In the genomic region with DNA sequence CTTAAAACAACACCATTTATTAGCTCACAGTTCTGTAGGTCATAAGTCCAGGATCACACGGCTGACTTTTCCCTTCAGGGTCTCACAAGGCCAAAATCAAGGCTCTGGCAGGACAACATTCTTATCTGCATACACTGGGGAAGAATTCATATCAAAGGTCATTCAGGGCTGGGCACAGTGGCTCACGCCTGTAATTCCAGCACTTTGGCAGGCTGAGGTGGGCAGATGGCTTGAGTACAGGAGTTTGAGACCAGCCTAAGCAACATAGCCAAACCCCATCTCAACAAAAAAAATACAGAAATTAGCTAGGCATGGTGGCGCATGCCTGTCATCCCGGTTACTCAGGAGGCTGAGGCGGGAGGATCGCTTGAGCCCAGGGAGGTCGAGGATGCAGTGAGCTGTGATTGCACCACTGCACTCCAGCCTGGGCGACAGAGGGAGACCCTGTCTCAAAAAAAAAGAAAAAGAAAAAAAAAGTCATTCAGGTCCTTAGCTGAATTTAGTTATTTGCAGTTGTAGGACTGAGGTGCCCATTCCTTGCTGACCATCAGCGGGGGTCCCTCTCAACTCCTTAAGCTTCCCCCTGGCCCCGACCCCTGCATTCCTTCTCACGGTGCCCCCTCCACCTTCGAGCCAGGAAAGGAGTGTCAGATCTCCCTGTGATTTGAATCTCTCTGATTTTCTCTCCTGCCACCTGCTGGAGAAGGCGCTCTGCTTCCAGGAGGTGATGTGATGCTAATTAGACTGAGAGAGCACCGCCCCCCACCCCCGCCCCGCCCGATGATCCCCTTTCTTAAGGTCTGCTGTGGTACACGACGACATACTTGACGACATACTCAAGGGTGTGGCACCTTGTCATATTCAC, we compare ENCODE assay signal across 8 cellular contexts.
DNase-seq lines count a peak whose midpoint lies in the region; ATAC-seq and TF ChIP-seq lines count a peak whose summit lies in the region.

No MANE protein-coding gene starts in this region.

- H3F3A ChIP-seq in GM23338 (replicated peaks; ENCODE audit: low read depth) = 0 out of 2 replicates have a peak, but pooled peaks cover 4% of the 10 kb centered on the region

- TF ChIP-seq CTCF in GM23338 (conservative IDR thresholded peaks at IDR 0.05; ENCODE audit: low read depth in 2 of 2) (peak; percentile 37 to 72), astrocyte of the cerebellum (IDR thresholded peaks at IDR 0.05; ENCODE audit: low read depth, low read length, missing control alignments) (peak; percentile 51)

- in situ Hi-C loops in astrocyte of the cerebellum (cut with HindIII; ENCODE audit: low sequenced_read_pairs) = loop anchor here (5.0 kb wide), 1 partner anchor 72 kb away; no protein-coding TSS in a partner anchor

- no peak overlapping the region for H3K27ac Mint-ChIP-seq in GM23338

- no peak overlapping the region for H3K4me3 Mint-ChIP-seq in GM23338

- no peak overlapping the region for H3K4me2 ChIP-seq in GM23338

- H3K79me2 ChIP-seq in GM23338 (replicated peaks; ENCODE audit: insufficient read depth) = no peaks in the 10 kb centered on the region

- H3K27ac ChIP-seq in GM23338 (ENCODE audit: low read depth) = no peak overlapping the region

- peaks cover 5% of the 10 kb centered on the region for H3K4me1 Mint-ChIP-seq in GM23338

- H3K27me3 ChIP-seq in GM23338 (ENCODE audit: insufficient read depth) = no peaks in the 10 kb centered on the region

- no peaks in the 10 kb centered on the region for H4K20me1 ChIP-seq in GM23338 (replicated peaks; ENCODE audit: insufficient read depth)

- H3K36me3 Mint-ChIP-seq in GM23338 (ENCODE audit: low read depth) = no peaks in the 10 kb centered on the region

- H3K27me3 Mint-ChIP-seq in GM23338 (ENCODE audit: insufficient read depth, low read depth, poor library complexity) = peaks cover 4% of the 10 kb centered on the region

- peak; percentile 62 for DNase-seq in A172 (ENCODE audit: low spot score)
- DNase-seq in GM23338 (ENCODE audit: low spot score) = peak; percentile 92
- DNase-seq in astrocyte of the cerebellum (ENCODE audit: low read depth) = no peak
- DNase-seq in kidney glomerular epithelial cell (lab: John Stamatoyannopoulos, UW) = peak; percentile 54
- no peak for DNase-seq in GM03348 (ENCODE audit: low spot score)
- DNase-seq in NCI-H1105 (lab: John Stamatoyannopoulos, UW) = no peak

- H3K9me2 ChIP-seq in GM23338 (ENCODE audit: insufficient read depth) = no peaks in the 10 kb centered on the region

- H3K4me3 ChIP-seq in GM23338 = no peak overlapping the region
- no peak overlapping the region for H3K4me3 ChIP-seq in astrocyte of the cerebellum (ENCODE audit: low read depth, low read length)

- H3K36me3 ChIP-seq in GM23338 (ENCODE audit: insufficient read depth) = no peaks in the 10 kb centered on the region

- H3K4me1 ChIP-seq in GM23338 (ENCODE audit: insufficient read depth) = no peaks in the 10 kb centered on the region

- H2AFZ ChIP-seq in GM23338 = no peak overlapping the region

- peak; percentile 96 for ATAC-seq in GM23338
- no peak for ATAC-seq in HG03457 (IDR thresholded peaks at IDR 0.05; ENCODE audit: unreplicated experiment)
- ATAC-seq in GM18858 (IDR thresholded peaks at IDR 0.05; ENCODE audit: unreplicated experiment) = no peak

- no peaks in the 10 kb centered on the region for H3K9me3 Mint-ChIP-seq in GM23338

TF ChIP-seq in GM23338, 12 proteins besides CTCF, POLR2A, EP300 and RAD21 (continues in another document):
- TF ChIP-seq NANOG (IDR thresholded peaks at IDR 0.05; ENCODE audit: borderline replicate concordance) = no peak
- TF ChIP-seq, protein P1, sequence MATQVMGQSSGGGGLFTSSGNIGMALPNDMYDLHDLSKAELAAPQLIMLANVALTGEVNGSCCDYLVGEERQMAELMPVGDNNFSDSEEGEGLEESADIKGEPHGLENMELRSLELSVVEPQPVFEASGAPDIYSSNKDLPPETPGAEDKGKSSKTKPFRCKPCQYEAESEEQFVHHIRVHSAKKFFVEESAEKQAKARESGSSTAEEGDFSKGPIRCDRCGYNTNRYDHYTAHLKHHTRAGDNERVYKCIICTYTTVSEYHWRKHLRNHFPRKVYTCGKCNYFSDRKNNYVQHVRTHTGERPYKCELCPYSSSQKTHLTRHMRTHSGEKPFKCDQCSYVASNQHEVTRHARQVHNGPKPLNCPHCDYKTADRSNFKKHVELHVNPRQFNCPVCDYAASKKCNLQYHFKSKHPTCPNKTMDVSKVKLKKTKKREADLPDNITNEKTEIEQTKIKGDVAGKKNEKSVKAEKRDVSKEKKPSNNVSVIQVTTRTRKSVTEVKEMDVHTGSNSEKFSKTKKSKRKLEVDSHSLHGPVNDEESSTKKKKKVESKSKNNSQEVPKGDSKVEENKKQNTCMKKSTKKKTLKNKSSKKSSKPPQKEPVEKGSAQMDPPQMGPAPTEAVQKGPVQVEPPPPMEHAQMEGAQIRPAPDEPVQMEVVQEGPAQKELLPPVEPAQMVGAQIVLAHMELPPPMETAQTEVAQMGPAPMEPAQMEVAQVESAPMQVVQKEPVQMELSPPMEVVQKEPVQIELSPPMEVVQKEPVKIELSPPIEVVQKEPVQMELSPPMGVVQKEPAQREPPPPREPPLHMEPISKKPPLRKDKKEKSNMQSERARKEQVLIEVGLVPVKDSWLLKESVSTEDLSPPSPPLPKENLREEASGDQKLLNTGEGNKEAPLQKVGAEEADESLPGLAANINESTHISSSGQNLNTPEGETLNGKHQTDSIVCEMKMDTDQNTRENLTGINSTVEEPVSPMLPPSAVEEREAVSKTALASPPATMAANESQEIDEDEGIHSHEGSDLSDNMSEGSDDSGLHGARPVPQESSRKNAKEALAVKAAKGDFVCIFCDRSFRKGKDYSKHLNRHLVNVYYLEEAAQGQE (IDR thresholded peaks at IDR 0.05; ENCODE audit: unreplicated experiment) = no peak
- no peak for TF ChIP-seq STAT1 (IDR thresholded peaks at IDR 0.05; ENCODE audit: unreplicated experiment)
- TF ChIP-seq JUNB (IDR thresholded peaks at IDR 0.05; ENCODE audit: unreplicated experiment) = no peak
- TF ChIP-seq, protein P2, sequence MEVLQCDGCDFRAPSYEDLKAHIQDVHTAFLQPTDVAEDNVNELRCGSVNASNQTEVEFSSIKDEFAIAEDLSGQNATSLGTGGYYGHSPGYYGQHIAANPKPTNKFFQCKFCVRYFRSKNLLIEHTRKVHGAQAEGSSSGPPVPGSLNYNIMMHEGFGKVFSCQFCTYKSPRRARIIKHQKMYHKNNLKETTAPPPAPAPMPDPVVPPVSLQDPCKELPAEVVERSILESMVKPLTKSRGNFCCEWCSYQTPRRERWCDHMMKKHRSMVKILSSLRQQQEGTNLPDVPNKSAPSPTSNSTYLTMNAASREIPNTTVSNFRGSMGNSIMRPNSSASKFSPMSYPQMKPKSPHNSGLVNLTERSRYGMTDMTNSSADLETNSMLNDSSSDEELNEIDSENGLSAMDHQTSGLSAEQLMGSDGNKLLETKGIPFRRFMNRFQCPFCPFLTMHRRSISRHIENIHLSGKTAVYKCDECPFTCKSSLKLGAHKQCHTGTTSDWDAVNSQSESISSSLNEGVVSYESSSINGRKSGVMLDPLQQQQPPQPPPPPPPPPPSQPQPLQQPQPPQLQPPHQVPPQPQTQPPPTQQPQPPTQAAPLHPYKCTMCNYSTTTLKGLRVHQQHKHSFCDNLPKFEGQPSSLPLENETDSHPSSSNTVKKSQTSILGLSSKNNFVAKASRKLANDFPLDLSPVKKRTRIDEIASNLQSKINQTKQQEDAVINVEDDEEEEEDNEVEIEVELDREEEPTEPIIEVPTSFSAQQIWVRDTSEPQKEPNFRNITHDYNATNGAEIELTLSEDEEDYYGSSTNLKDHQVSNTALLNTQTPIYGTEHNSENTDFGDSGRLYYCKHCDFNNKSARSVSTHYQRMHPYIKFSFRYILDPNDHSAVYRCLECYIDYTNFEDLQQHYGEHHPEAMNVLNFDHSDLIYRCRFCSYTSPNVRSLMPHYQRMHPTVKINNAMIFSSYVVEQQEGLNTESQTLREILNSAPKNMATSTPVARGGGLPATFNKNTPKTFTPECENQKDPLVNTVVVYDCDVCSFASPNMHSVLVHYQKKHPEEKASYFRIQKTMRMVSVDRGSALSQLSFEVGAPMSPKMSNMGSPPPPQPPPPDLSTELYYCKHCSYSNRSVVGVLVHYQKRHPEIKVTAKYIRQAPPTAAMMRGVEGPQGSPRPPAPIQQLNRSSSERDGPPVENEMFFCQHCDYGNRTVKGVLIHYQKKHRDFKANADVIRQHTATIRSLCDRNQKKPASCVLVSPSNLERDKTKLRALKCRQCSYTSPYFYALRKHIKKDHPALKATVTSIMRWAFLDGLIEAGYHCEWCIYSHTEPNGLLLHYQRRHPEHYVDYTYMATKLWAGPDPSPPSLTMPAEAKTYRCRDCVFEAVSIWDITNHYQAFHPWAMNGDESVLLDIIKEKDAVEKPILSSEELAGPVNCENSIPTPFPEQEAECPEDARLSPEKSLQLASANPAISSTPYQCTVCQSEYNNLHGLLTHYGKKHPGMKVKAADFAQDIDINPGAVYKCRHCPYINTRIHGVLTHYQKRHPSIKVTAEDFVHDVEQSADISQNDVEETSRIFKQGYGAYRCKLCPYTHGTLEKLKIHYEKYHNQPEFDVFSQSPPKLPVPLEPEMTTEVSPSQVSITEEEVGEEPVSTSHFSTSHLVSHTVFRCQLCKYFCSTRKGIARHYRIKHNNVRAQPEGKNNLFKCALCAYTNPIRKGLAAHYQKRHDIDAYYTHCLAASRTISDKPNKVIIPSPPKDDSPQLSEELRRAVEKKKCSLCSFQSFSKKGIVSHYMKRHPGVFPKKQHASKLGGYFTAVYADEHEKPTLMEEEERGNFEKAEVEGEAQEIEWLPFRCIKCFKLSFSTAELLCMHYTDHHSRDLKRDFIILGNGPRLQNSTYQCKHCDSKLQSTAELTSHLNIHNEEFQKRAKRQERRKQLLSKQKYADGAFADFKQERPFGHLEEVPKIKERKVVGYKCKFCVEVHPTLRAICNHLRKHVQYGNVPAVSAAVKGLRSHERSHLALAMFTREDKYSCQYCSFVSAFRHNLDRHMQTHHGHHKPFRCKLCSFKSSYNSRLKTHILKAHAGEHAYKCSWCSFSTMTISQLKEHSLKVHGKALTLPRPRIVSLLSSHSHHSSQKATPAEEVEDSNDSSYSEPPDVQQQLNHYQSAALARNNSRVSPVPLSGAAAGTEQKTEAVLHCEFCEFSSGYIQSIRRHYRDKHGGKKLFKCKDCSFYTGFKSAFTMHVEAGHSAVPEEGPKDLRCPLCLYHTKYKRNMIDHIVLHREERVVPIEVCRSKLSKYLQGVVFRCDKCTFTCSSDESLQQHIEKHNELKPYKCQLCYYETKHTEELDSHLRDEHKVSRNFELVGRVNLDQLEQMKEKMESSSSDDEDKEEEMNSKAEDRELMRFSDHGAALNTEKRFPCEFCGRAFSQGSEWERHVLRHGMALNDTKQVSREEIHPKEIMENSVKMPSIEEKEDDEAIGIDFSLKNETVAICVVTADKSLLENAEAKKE (CRISPR knock-in tag; IDR thresholded peaks at IDR 0.05) = no peak
- TF ChIP-seq EZH2phosphoT487 (IDR thresholded peaks at IDR 0.05; ENCODE audit: unreplicated experiment) = no peak
- TF ChIP-seq ZNF331 (CRISPR knock-in tag; IDR thresholded peaks at IDR 0.05; ENCODE audit: low read depth) = no peak
- TF ChIP-seq EZH2 (IDR thresholded peaks at IDR 0.05; ENCODE audit: low read depth, unreplicated experiment) = no peak
- TF ChIP-seq POLR2AphosphoS5 (IDR thresholded peaks at IDR 0.05; ENCODE audit: low read depth) = no peak
- no peak for TF ChIP-seq ZNF114 (CRISPR knock-in tag; IDR thresholded peaks at IDR 0.05)

Comparison
In these comparisons a context has a peak if more than half of its experiments do, and no peak if none do; other contexts are left out.
1. DNase-seq: peak in A172 (single experiment), GM23338 (single experiment) and kidney glomerular epithelial cell (single experiment); none in astrocyte of the cerebellum (single experiment), GM03348 (single experiment) and NCI-H1105 (single experiment).